In genomic region chr15:48975713-48976419, GRCh38 we compare ENCODE assay signal across 8 cellular contexts. TPM values are rescaled to one million over a fixed set of nuclear protein-coding genes. Genes with fewer than 3 reads are reported as not detected.
DNase-seq lines count a peak whose midpoint lies in the region; ATAC-seq and TF ChIP-seq lines count a peak whose summit lies in the region.

No MANE protein-coding gene starts in this region.

- ATAC-seq in GM19023 (IDR thresholded peaks at IDR 0.05; ENCODE audit: unreplicated experiment) (peak; percentile 97), HG03196 (IDR thresholded peaks at IDR 0.05; ENCODE audit: unreplicated experiment) (peak; percentile 94), right lobe of liver (peak; percentile 98 to 99 (median 99))

- peak overlapping the region in 2 of 3 donors; percentile 12 to 43 for H3K27ac ChIP-seq in right lobe of liver

- H3K9me3 ChIP-seq in right lobe of liver, result no peaks in the 10 kb centered on the region

- no peak for DNase-seq in AG09309 (ENCODE audit: low read depth)
- DNase-seq in NCI-H460 (ENCODE audit: extremely low read depth, low read depth), result peak; percentile 75
- peak; percentile 64 for DNase-seq in activated CD4-positive, alpha-beta T cell treated with anti-CD3 and anti-CD28 coated beads, Interleukin-2, amount 50 U/mL, for 1 hour
- DNase-seq in dermis blood vessel endothelial cell, result peak; percentile 86
- peak; percentile 78 to 82 (median 78) for DNase-seq in right lobe of liver
- DNase-seq in stimulated activated CD4-positive, alpha-beta T cell treated with anti-CD3 and anti-CD28 coated beads, Interleukin-4, amount 100 ng/mL, for 1 hour, result peak; percentile 77

- peak; percentile 18 for TF ChIP-seq POLR2A in right lobe of liver (IDR thresholded peaks at IDR 0.05)

- intact Hi-C loops in right lobe of liver (cut with DNase I), result no loop called here

- H3K27me3 ChIP-seq in right lobe of liver, result no peaks in the 10 kb centered on the region

- no peaks in the 10 kb centered on the region for H3K36me3 ChIP-seq in right lobe of liver

- TF ChIP-seq CTCF in AG09309 (IDR thresholded peaks at IDR 0.05; ENCODE audit: control insufficient read depth, insufficient read depth, low read depth, low read length, missing control alignments) (peak; percentile 65), right lobe of liver (IDR thresholded peaks at IDR 0.05) (peak; percentile 87 to 96 (median 92))

- 9% methylated on average over 12 of the region's 50 CpGs for WGBS in right lobe of liver (ENCODE audit: insufficient coverage, low coverage, low lambda C conversion rate, missing lambda C conversion rate)

- peaks cover 0 to 9% (median 0%) of the 10 kb centered on the region in 4 donors for H3K4me1 ChIP-seq in right lobe of liver

- H3K4me3 ChIP-seq in AG09309 (ENCODE audit: control insufficient read depth, low read depth, low read length) (peak overlapping the region; percentile 50), right lobe of liver (peak overlapping the region; percentile 49 to 62 (median 53))

RNA-seq across cellular contexts. Expression of gene SHC4, which starts 12.1 kb away (rescaled TPM):
- total RNA-seq in NCI-H460 (2014; rRNA removed; shearing (Covaris generic)), result 10.9 and 11.9 TPM in 2 replicates
- 2.5 and 3.7 TPM in 2 replicates for polyA plus RNA-seq in NCI-H460 (2014; cell fraction: nucleus; rRNA removed)
- total RNA-seq in dermis blood vessel endothelial cell (0.17 and 0.23 TPM in 2 replicates), right lobe of liver (under 1 TPM in 3 of 6 experiments, not detected in 3; 0.04 to 0.87 (median 0.04) TPM)
